1 cellular context compared by ENCODE assay signal in the genomic region with DNA sequence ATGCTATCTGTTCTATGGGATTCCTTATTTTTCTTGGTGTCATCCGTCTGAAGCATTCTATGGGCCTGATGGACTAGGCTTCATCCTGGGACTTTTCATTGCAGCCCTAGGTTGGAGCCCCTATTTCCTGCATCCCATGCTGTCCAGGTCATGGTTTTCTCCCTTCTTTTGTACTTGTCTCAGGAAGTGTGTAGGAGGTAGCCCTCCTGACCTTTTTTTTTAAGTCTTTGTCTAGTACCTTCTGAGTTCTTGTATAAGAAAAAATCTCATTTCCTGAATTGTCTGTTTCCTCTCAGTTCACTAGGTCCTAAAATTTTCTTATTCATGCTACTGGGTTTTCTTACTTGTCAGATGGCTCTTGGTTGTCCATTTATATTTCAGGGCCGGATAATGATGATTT.
TF ChIP-seq lines count a peak whose summit lies in the region.

No MANE protein-coding gene starts in this region.

TF ChIP-seq in endothelial cell of umbilical vein, 7 proteins besides CTCF, POLR2A, EP300 and RAD21:
- TF ChIP-seq JUN (IDR thresholded peaks at IDR 0.05; ENCODE audit: borderline replicate concordance, insufficient read depth, insufficient read length, low read depth): no peak
- no peak for TF ChIP-seq POLR2AphosphoS5 (IDR thresholded peaks at IDR 0.05; ENCODE audit: insufficient read depth, low read depth, low read length)
- TF ChIP-seq EZH2 (IDR thresholded peaks at IDR 0.05; ENCODE audit: borderline replicate concordance, low read depth, low read length, severe bottlenecking): no peak
TF ChIP-seq in endothelial cell of umbilical vein: peak in this region for 0.
